8 cellular contexts compared by ENCODE assay signal in the genomic region with DNA sequence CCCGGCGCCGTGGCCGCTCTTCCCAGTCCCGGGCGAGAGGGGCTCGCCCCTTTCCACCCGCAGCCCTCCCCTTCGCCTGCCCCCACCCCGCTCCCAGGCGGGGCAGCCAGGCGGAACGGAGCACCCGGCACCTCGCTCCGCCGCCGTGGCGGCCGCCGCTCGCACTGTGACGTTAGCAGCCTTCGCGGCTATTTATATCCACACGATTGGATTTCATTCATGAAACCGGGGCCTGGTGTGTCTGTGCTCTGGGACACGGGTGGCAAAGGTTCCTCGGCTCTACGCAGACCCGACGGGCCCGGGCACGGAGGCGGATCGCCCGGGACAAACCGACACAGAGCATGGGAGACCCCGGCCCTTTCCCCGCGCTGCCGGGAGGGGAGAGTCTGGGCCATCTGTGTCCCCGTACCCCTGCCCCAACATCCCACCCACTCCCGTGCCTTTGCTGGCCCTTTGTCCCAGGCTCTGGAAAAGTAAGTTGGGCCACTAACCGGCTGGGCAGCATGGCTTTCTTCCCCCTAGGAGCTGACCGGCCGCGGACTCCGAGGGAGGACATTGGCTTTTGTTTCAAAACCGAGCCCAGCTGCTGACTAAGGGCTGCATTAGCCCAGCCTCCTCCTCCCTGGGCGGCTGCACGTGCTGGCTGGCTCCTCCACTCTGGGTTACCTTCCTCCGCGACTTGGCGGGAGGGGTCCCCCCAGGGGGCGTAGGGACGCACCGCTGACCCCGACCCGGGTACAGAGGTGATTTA.
DNase-seq lines count a peak whose midpoint lies in the region; ATAC-seq and TF ChIP-seq lines count a peak whose summit lies in the region.

A gene with protein sequence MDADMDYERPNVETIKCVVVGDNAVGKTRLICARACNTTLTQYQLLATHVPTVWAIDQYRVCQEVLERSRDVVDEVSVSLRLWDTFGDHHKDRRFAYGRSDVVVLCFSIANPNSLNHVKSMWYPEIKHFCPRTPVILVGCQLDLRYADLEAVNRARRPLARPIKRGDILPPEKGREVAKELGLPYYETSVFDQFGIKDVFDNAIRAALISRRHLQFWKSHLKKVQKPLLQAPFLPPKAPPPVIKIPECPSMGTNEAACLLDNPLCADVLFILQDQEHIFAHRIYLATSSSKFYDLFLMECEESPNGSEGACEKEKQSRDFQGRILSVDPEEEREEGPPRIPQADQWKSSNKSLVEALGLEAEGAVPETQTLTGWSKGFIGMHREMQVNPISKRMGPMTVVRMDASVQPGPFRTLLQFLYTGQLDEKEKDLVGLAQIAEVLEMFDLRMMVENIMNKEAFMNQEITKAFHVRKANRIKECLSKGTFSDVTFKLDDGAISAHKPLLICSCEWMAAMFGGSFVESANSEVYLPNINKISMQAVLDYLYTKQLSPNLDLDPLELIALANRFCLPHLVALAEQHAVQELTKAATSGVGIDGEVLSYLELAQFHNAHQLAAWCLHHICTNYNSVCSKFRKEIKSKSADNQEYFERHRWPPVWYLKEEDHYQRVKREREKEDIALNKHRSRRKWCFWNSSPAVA (minus strand): TSS at position 27 of the 751 bp plus-strand sequence. CDS start 32,643 bp downstream, outside the sequence.

- peak within 1 kb of the TSS; percentile 70 for H3K4me3 Mint-ChIP-seq in central memory CD8-positive, alpha-beta T cell

- no peaks in the 10 kb centered on the region for H3K9me3 Mint-ChIP-seq in central memory CD8-positive, alpha-beta T cell

- ATAC-seq in GM21367 (IDR thresholded peaks at IDR 0.05; ENCODE audit: unreplicated experiment) (peak; percentile 52), HG03097 (IDR thresholded peaks at IDR 0.05; ENCODE audit: low FRiP score, unreplicated experiment) (no peak)
- ATAC-seq in central memory CD8-positive, alpha-beta T cell (replicated peaks; ENCODE audit: extremely low read depth, poor library complexity, severe bottlenecking): peak; percentile 51

- DNase-seq in DMS 273 treated with DMSO at 0.1 percent for 48 hours (lab: John Stamatoyannopoulos, UW) (peak; percentile 15), HuH-7 (ENCODE audit: low spot score) (peak; percentile 51), SK-N-MC (ENCODE audit: low read depth, low spot score) (no peak), retinal pigment epithelial cell (ENCODE audit: low read depth) (peak; percentile 83)
- DNase-seq in central memory CD8-positive, alpha-beta T cell (ENCODE audit: low spot score in 2 of 2): no peak

- H3K9me3 ChIP-seq in SK-N-MC (ENCODE audit: low read depth, low read length) (no peaks in the 10 kb centered on the region), iPS-20b (ENCODE audit: insufficient read depth, low read depth, low read length) (no peaks in the 10 kb centered on the region)

- H3K36me3 ChIP-seq in SK-N-MC (ENCODE audit: insufficient read depth, low read length) (no peaks in the 10 kb centered on the region), iPS-20b (ENCODE audit: insufficient read depth, low read depth, low read length) (no peaks in the 10 kb centered on the region)

- H3K36me3 Mint-ChIP-seq in central memory CD8-positive, alpha-beta T cell (ENCODE audit: insufficient read depth): peaks cover 2% of the 10 kb centered on the region

- H3K4me1 Mint-ChIP-seq in central memory CD8-positive, alpha-beta T cell: peaks cover 16% of the 10 kb centered on the region

- H3K27ac Mint-ChIP-seq in central memory CD8-positive, alpha-beta T cell (ENCODE audit: low read depth): no peak within 1 kb of the TSS

- H3K4me3 ChIP-seq in SK-N-MC (peak within 1 kb of the TSS; percentile 82), iPS-20b (ENCODE audit: low read length) (peak within 1 kb of the TSS; percentile 79), retinal pigment epithelial cell (ENCODE audit: low read length) (peak within 1 kb of the TSS; percentile 84)

- H3K27me3 Mint-ChIP-seq in central memory CD8-positive, alpha-beta T cell: peaks cover 88% of the 10 kb centered on the region

- peaks cover 14% of the 10 kb centered on the region for H3K27me3 ChIP-seq in iPS-20b (ENCODE audit: insufficient read depth, low read length)

- TF ChIP-seq CTCF in retinal pigment epithelial cell (conservative IDR thresholded peaks at IDR 0.05; ENCODE audit: low read depth, low read length): no peak

- H3K9ac ChIP-seq in SK-N-MC (ENCODE audit: insufficient read length) (peak within 1 kb of the TSS; percentile 79), iPS-20b (ENCODE audit: low read depth, low read length) (peak within 1 kb of the TSS; percentile 88)

- peaks cover 6% of the 10 kb centered on the region; the same call in 1 of the 2 replicates for H3K4me1 ChIP-seq in iPS-20b (ENCODE audit: insufficient read depth, low read length)

- no peak within 1 kb of the TSS for H3K27ac ChIP-seq in SK-N-MC
- no peak within 1 kb of the TSS for H3K27ac ChIP-seq in iPS-20b (ENCODE audit: low read length)

Comparison
In these comparisons a context has a peak if more than half of its experiments do, and no peak if none do; other contexts are left out.
1. DNase-seq: peak in DMS 273 treated with DMSO at 0.1 percent for 48 hours (single experiment), HuH-7 (single experiment) and retinal pigment epithelial cell (single experiment); none in SK-N-MC (single experiment) and central memory CD8-positive, alpha-beta T cell (0 of 2).
2. Peak in every context shown above with its lines, with median percentiles within 50 percentile points of each other: H3K4me3 ChIP-seq.